In the genomic region with DNA sequence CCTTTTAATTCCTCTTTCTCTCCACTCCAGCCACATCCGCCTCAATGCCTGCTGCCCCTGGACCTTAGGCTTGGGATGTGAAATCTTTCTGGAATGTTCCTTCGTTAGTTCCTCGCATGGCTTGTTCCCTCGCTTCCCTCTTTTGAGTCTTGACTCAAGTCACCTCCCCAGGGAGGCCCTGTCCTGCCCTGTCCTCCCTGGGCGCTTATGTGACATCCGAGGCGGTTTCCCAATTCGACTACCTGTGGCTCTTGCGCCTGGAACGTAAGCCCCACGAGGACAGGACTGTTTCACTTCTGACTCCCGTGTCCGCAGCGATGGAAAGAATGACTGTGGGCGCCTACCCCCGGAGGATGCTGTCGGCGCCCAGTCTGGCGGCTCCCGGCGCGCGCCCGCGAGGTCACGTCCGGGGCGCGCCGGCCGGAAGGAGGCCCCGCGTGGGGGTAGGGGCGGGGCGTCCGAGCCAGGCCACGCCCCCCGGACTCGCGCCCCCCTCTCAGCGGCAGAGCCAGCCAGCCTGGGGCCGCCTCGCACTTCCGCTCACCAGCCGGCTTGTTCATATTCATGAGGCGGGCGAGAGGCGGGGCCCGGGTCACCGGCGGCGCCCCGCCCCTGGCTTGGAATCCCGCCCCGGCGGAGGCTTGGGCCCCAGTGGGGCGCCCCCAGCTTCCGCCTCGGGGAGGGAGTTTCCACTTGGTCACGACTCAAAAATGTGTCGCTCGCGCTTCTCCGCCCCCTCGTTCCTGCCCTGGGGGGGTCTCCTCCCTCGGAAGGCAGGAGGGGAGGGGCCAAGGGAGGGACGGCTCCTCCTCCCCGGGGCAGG, we compare ENCODE assay signal across 8 cellular contexts. TPM values are rescaled to one million over a fixed set of nuclear protein-coding genes. Genes with fewer than 3 reads are reported as not detected.
DNase-seq lines count a peak whose midpoint lies in the region; ATAC-seq and TF ChIP-seq lines count a peak whose summit lies in the region.

No MANE protein-coding gene starts in this region.

- H3K36me3 ChIP-seq in H7 (replicated peaks; ENCODE audit: control insufficient read depth, insufficient read depth, low read length), result peaks cover 5% of the 10 kb centered on the region
- H3K36me3 ChIP-seq in Loucy (ENCODE audit: insufficient read depth, low read length), result no peaks in the 10 kb centered on the region
- H3K36me3 ChIP-seq in heart left ventricle, result no peaks in the 10 kb centered on the region

- POLR2A ChIA-PET in activated naive CD8-positive, alpha-beta T cell treated with anti-CD3 and anti-CD28 coated beads, Interleukin-2, amount 10 ng/mL, durations not matched to agents 7 days and 5 days (lab: Charles Lee), result interaction anchor here (0.5 to 4.2 kb wide), 10 partner anchors 9 to 144 kb away, joined by 3 to 32 read pairs (median 5); partner anchors contain the start of genes GLIS2 and TFAP4

- peak overlapping the region; percentile 90 for H3K9ac ChIP-seq in Loucy (ENCODE audit: low read depth, low read length, poor library complexity, severe bottlenecking)

- peak overlapping the region; percentile 66 for H3K4me3 ChIP-seq in H7 (ENCODE audit: insufficient read depth, low read depth, low read length)
- H3K4me3 ChIP-seq in Loucy (ENCODE audit: low read length, poor library complexity, severe bottlenecking), result peak overlapping the region; percentile 97
- H3K4me3 ChIP-seq in heart left ventricle, result peak overlapping the region; percentile 16 to 72 (median 57)

- H3K27ac Mint-ChIP-seq in activated naive CD8-positive, alpha-beta T cell treated with anti-CD3 and anti-CD28 coated beads, Interleukin-2, amount 10 ng/mL, durations not matched to agents 7 days and 5 days, result peak overlapping the region; percentile 97
- H3K27ac Mint-ChIP-seq in type B pancreatic cell, result peak overlapping the region; percentile 92

- H3K27ac ChIP-seq in heart left ventricle, result peak overlapping the region; percentile 59 to 91 (median 84)

- peaks cover 5% of the 10 kb centered on the region for H4K20me1 ChIP-seq in Loucy (ENCODE audit: insufficient read depth, low read length, poor library complexity, severe bottlenecking)

- no peaks in the 10 kb centered on the region for H3F3A ChIP-seq in Loucy (ENCODE audit: low read depth)

- TF ChIP-seq POLR2A in heart left ventricle (IDR thresholded peaks at IDR 0.05), result peak in 1 of 2 donors; percentile 53

- intact Hi-C loops in heart left ventricle (cut with DNase I), result no loop called here

- 3 to 18% (median 4%) methylated on average over 11 to 68 of the region's 68 CpGs for WGBS in heart left ventricle, 4 donors

- H3K9me3 Mint-ChIP-seq in activated naive CD8-positive, alpha-beta T cell treated with anti-CD3 and anti-CD28 coated beads, Interleukin-2, amount 10 ng/mL, durations not matched to agents 7 days and 5 days, result no peaks in the 10 kb centered on the region
- H3K9me3 Mint-ChIP-seq in type B pancreatic cell, result no peaks in the 10 kb centered on the region

- peaks cover 14% of the 10 kb centered on the region for H3K27me3 Mint-ChIP-seq in activated naive CD8-positive, alpha-beta T cell treated with anti-CD3 and anti-CD28 coated beads, Interleukin-2, amount 10 ng/mL, durations not matched to agents 7 days and 5 days
- H3K27me3 Mint-ChIP-seq in type B pancreatic cell, result no peaks in the 10 kb centered on the region

- no peaks in the 10 kb centered on the region for H3K27me3 ChIP-seq in H7 (ENCODE audit: control insufficient read depth, insufficient read depth, low read length)
- H3K27me3 ChIP-seq in Loucy (ENCODE audit: insufficient read depth, low read length, poor library complexity, severe bottlenecking), result no peaks in the 10 kb centered on the region
- no peaks in the 10 kb centered on the region for H3K27me3 ChIP-seq in heart left ventricle

- H3K36me3 Mint-ChIP-seq in activated naive CD8-positive, alpha-beta T cell treated with anti-CD3 and anti-CD28 coated beads, Interleukin-2, amount 10 ng/mL, durations not matched to agents 7 days and 5 days, result peaks cover 4% of the 10 kb centered on the region
- no peaks in the 10 kb centered on the region for H3K36me3 Mint-ChIP-seq in type B pancreatic cell

- peak; percentile 93 for ATAC-seq in activated naive CD8-positive, alpha-beta T cell treated with anti-CD3 and anti-CD28 coated beads, Interleukin-2, amount 10 ng/mL, durations not matched to agents 7 days and 5 days (ENCODE audit: low read depth)
- peak; percentile 84 to 97 (median 94) for ATAC-seq in heart left ventricle

- peaks cover 14% of the 10 kb centered on the region; the same call in 1 of the 2 replicates for H3K79me2 ChIP-seq in Loucy (ENCODE audit: insufficient read depth, low read length)

- H2AFZ ChIP-seq in Loucy (ENCODE audit: low read length), result peak overlapping the region; percentile 87

- H3K4me3 Mint-ChIP-seq in activated naive CD8-positive, alpha-beta T cell treated with anti-CD3 and anti-CD28 coated beads, Interleukin-2, amount 10 ng/mL, durations not matched to agents 7 days and 5 days, result peak overlapping the region; percentile 95
- peak overlapping the region; percentile 88 for H3K4me3 Mint-ChIP-seq in type B pancreatic cell

- H3K4me1 ChIP-seq in Loucy (ENCODE audit: insufficient read depth, low read length, poor library complexity, severe bottlenecking), result no peaks in the 10 kb centered on the region
- H3K4me1 ChIP-seq in heart left ventricle, result peaks cover 0 to 25% (median 17%) of the 10 kb centered on the region in 12 donors

- H3K9me3 ChIP-seq in Loucy (ENCODE audit: insufficient read depth, low read depth, low read length) (no peaks in the 10 kb centered on the region), heart left ventricle (no peaks in the 10 kb centered on the region)

- TF ChIP-seq CTCF in Loucy (conservative IDR thresholded peaks at IDR 0.05; ENCODE audit: low read length) (no peak), heart left ventricle (IDR thresholded peaks at IDR 0.05) (peak in 2 of 12 donors; percentile 28), type B pancreatic cell (conservative IDR thresholded peaks at IDR 0.05) (no peak)

- no peaks in the 10 kb centered on the region for H3K9me2 ChIP-seq in Loucy (replicated peaks; ENCODE audit: low read depth, low read length)

- H3K4me2 ChIP-seq in Loucy (ENCODE audit: low read depth, low read length, poor library complexity, severe bottlenecking), result peak overlapping the region; percentile 87

- DNase-seq in GM03348 (ENCODE audit: low spot score) (peak; percentile 96), H7 (peak; percentile 99), SKM-1 treated with dmso at 0.1 percent for 144 hours (lab: John Stamatoyannopoulos, UW; ENCODE audit: unreplicated experiment) (peak; percentile 93), heart left ventricle (peak; percentile 94 to 98 (median 98)), pons (ENCODE audit: low spot score) (peak; percentile 75), type B pancreatic cell (ENCODE audit: extremely low spot score, unreplicated experiment) (peak; percentile 92)
- DNase-seq in activated naive CD8-positive, alpha-beta T cell treated with anti-CD3 and anti-CD28 coated beads, Interleukin-2, amount 10 ng/mL, durations not matched to agents 7 days and 5 days, result peak; percentile 99

- H3K4me1 Mint-ChIP-seq in activated naive CD8-positive, alpha-beta T cell treated with anti-CD3 and anti-CD28 coated beads, Interleukin-2, amount 10 ng/mL, durations not matched to agents 7 days and 5 days, result peaks cover 23% of the 10 kb centered on the region
- peaks cover 36% of the 10 kb centered on the region for H3K4me1 Mint-ChIP-seq in type B pancreatic cell (ENCODE audit: unreplicated experiment)

RNA-seq across cellular contexts. Expression of gene GLIS2, which starts 8.4 kb away (rescaled TPM):
- 1.5 and 2.7 TPM in 2 replicates for total RNA-seq in H7 (2014; rRNA removed; shearing (Covaris generic))
- under 1 TPM; 0.14 TPM for total RNA-seq in activated naive CD8-positive, alpha-beta T cell treated with anti-CD3 and anti-CD28 coated beads, Interleukin-2, amount 10 ng/mL, durations not matched to agents 7 days and 5 days
- total RNA-seq in heart left ventricle (10 to 100 TPM in 7 of 9 donors, 1 to 10 TPM in 2; 7.6 to 23.4 (median 12.7) TPM), type B pancreatic cell (ENCODE audit: low replicate concordance) (13.1 and 23.0 TPM in 2 replicates)
- 10 to 100 TPM in 1 of 2 donors, 1 to 10 TPM in 1; 7.7 to 14.2 TPM for polyA plus RNA-seq in heart left ventricle

RNA-seq across cellular contexts. Expression of gene TFAP4, which starts 34.6 kb away (rescaled TPM):
- total RNA-seq in H7 (2014; rRNA removed; shearing (Covaris generic)), result 34.7 and 45.0 TPM in 2 replicates
- 10 to 100 TPM; 20.6 to 23.2 TPM for total RNA-seq in activated naive CD8-positive, alpha-beta T cell treated with anti-CD3 and anti-CD28 coated beads, Interleukin-2, amount 10 ng/mL, durations not matched to agents 7 days and 5 days
- total RNA-seq in heart left ventricle (1 to 10 TPM; 1.7 to 5.5 (median 3.3) TPM), type B pancreatic cell (ENCODE audit: low replicate concordance) (11.8 and 27.0 TPM in 2 replicates)
- 1 to 10 TPM; 2.5 to 3.1 TPM for polyA plus RNA-seq in heart left ventricle

RNA-seq across cellular contexts. Expression of gene PAM16, which starts 43.7 kb away (rescaled TPM):
- total RNA-seq in H7 (2014; rRNA removed; shearing (Covaris generic)), result 92.3 and 115 TPM in 2 replicates
- 10 to 100 TPM; 42.5 to 50.0 TPM for total RNA-seq in activated naive CD8-positive, alpha-beta T cell treated with anti-CD3 and anti-CD28 coated beads, Interleukin-2, amount 10 ng/mL, durations not matched to agents 7 days and 5 days
- total RNA-seq in heart left ventricle (10 to 100 TPM; 32.7 to 96.9 (median 60.9) TPM), type B pancreatic cell (ENCODE audit: low replicate concordance) (30.5 and 39.3 TPM in 2 replicates)
- 100 to 1,000 TPM; 109 to 210 TPM for polyA plus RNA-seq in heart left ventricle

Comparison
In these comparisons a context has a peak if more than half of its experiments do, and no peak if none do; other contexts are left out.
1. Peak in every context shown above with its lines: DNase-seq, ATAC-seq, H3K4me3 ChIP-seq and H3K27ac ChIP-seq.